ENCODE assay signal across 14 cellular contexts in genomic region chr4:80124246-80125211, GRCh38. TPM values are rescaled to one million over a fixed set of nuclear protein-coding genes. Genes with fewer than 3 reads are reported as not detected.
DNase-seq lines count a peak whose midpoint lies in the region; ATAC-seq, FAIRE-seq and TF ChIP-seq lines count a peak whose summit lies in the region.
"Had no signal": no experiment of that assay in that cellular context is flagged by ENCODE, and none has a peak within 500 bp of the region (broad histone marks: within the 10 kb centered on the region; RNA-seq: fewer than 3 reads in every experiment).

No MANE protein-coding gene starts in this region.

- H3K27me3 ChIP-seq in spleen (replicated peaks in 1 of 7), result no peaks in the 10 kb centered on the region
- H3K27me3 ChIP-seq: heart left ventricle, testis had no signal

- no peaks in the 10 kb centered on the region for H3K36me3 Mint-ChIP-seq in activated naive CD4-positive, alpha-beta T cell treated with anti-CD3 and anti-CD28 coated beads, Interleukin-2, amount 50 U/mL, for 24 hours
- H3K36me3 Mint-ChIP-seq in activated naive CD4-positive, alpha-beta T cell treated with anti-CD3 and anti-CD28 coated beads, Interleukin-2, amount 50 U/mL, for 72 hours, result no peaks in the 10 kb centered on the region
- H3K36me3 Mint-ChIP-seq in T-cell (no peaks in the 10 kb centered on the region), osteocyte (ENCODE audit: unreplicated experiment) (no peaks in the 10 kb centered on the region)
- H3K36me3 Mint-ChIP-seq in effector memory CD8-positive, alpha-beta T cell (ENCODE audit: insufficient read depth), result no peaks in the 10 kb centered on the region
- no peaks in the 10 kb centered on the region for H3K36me3 Mint-ChIP-seq in stimulated activated effector memory CD8-positive, alpha-beta T cell treated with anti-CD3 and anti-CD28 coated beads, Interleukin-12 subunit alpha, Interleukin-12 subunit beta, amount 100 ng/mL, for 72 hours

- H3K4me1 ChIP-seq in spleen, result peaks cover 3 to 40% (median 4%) of the 10 kb centered on the region in 6 donors
- H3K4me1 ChIP-seq: testis had no signal

- CTCF ChIA-PET in T-cell (lab: Charles Lee), result interaction anchor here (0.6 to 3.3 kb wide), 19 partner anchors 13 to 1963 kb away, joined by 3 to 62 read pairs (median 8); no protein-coding TSS in a partner anchor

- TF ChIP-seq CTCF in spleen (IDR thresholded peaks at IDR 0.05 in 8 of 11, conservative IDR thresholded peaks at IDR 0.05 in 3 of 11), result no peak
- TF ChIP-seq CTCF in osteocyte (IDR thresholded peaks at IDR 0.05), result no peak

- no peaks in the 10 kb centered on the region for H3K27me3 Mint-ChIP-seq in activated naive CD4-positive, alpha-beta T cell treated with anti-CD3 and anti-CD28 coated beads, Interleukin-2, amount 50 U/mL, for 24 hours
- H3K27me3 Mint-ChIP-seq in T-cell (no peaks in the 10 kb centered on the region), osteocyte (ENCODE audit: unreplicated experiment) (peaks cover 14% of the 10 kb centered on the region)
- no peaks in the 10 kb centered on the region for H3K27me3 Mint-ChIP-seq in effector memory CD8-positive, alpha-beta T cell

- no peaks in the 10 kb centered on the region for H3K9me3 Mint-ChIP-seq in activated naive CD4-positive, alpha-beta T cell treated with anti-CD3 and anti-CD28 coated beads, Interleukin-2, amount 50 U/mL, for 24 hours
- no peaks in the 10 kb centered on the region for H3K9me3 Mint-ChIP-seq in activated naive CD4-positive, alpha-beta T cell treated with anti-CD3 and anti-CD28 coated beads, Interleukin-2, amount 50 U/mL, for 72 hours
- no peaks in the 10 kb centered on the region for H3K9me3 Mint-ChIP-seq in T-cell
- no peaks in the 10 kb centered on the region for H3K9me3 Mint-ChIP-seq in effector memory CD8-positive, alpha-beta T cell
- no peaks in the 10 kb centered on the region for H3K9me3 Mint-ChIP-seq in stimulated activated effector memory CD8-positive, alpha-beta T cell treated with anti-CD3 and anti-CD28 coated beads, Interleukin-12 subunit alpha, Interleukin-12 subunit beta, amount 100 ng/mL, for 72 hours
- H3K9me3 Mint-ChIP-seq in osteocyte (ENCODE audit: unreplicated experiment), result peaks cover 4% of the 10 kb centered on the region

- no peak for TF ChIP-seq POLR2A in GM12892 (IDR thresholded peaks at IDR 0.05; ENCODE audit: low read depth, low read length)
- no peak for TF ChIP-seq POLR2A in spleen (IDR thresholded peaks at IDR 0.05)

- H3K4me3 ChIP-seq in spleen, result no peak overlapping the region
- H3K4me3 ChIP-seq: heart left ventricle, testis had no signal

- H3K4me1 Mint-ChIP-seq in activated naive CD4-positive, alpha-beta T cell treated with anti-CD3 and anti-CD28 coated beads, Interleukin-2, amount 50 U/mL, for 24 hours, result peaks cover 59% of the 10 kb centered on the region
- H3K4me1 Mint-ChIP-seq in T-cell (peaks cover 49 to 50% (median 49%) of the 10 kb centered on the region in 3 donors), osteocyte (ENCODE audit: unreplicated experiment) (peaks cover 5% of the 10 kb centered on the region)
- H3K4me1 Mint-ChIP-seq in effector memory CD8-positive, alpha-beta T cell (ENCODE audit: low read depth in 2 of 2), result peaks cover 23 to 33% of the 10 kb centered on the region in 2 donors
- H3K4me1 Mint-ChIP-seq in stimulated activated effector memory CD8-positive, alpha-beta T cell treated with anti-CD3 and anti-CD28 coated beads, Interleukin-12 subunit alpha, Interleukin-12 subunit beta, amount 100 ng/mL, for 72 hours, result peaks cover 47% of the 10 kb centered on the region

- H3K4me3 Mint-ChIP-seq in activated naive CD4-positive, alpha-beta T cell treated with anti-CD3 and anti-CD28 coated beads, Interleukin-2, amount 50 U/mL, for 24 hours, result peak overlapping the region; percentile 73
- H3K4me3 Mint-ChIP-seq in T-cell (no peak overlapping the region), osteocyte (ENCODE audit: unreplicated experiment) (no peak overlapping the region)
- H3K4me3 Mint-ChIP-seq in effector memory CD8-positive, alpha-beta T cell, result no peak overlapping the region
- no peak overlapping the region for H3K4me3 Mint-ChIP-seq in stimulated activated effector memory CD8-positive, alpha-beta T cell treated with anti-CD3 and anti-CD28 coated beads, Interleukin-12 subunit alpha, Interleukin-12 subunit beta, amount 100 ng/mL, for 72 hours

- H3K36me3 ChIP-seq in spleen, result no peaks in the 10 kb centered on the region
- H3K36me3 ChIP-seq: heart left ventricle had no signal

- no peak for FAIRE-seq in GM12892 (lab: Jason Lieb, UNC)

- peak overlapping the region; percentile 95 for H3K27ac Mint-ChIP-seq in activated naive CD4-positive, alpha-beta T cell treated with anti-CD3 and anti-CD28 coated beads, Interleukin-2, amount 50 U/mL, for 24 hours
- H3K27ac Mint-ChIP-seq in activated naive CD4-positive, alpha-beta T cell treated with anti-CD3 and anti-CD28 coated beads, Interleukin-2, amount 50 U/mL, for 72 hours, result peak overlapping the region in 1 of 2 donors; percentile 87
- H3K27ac Mint-ChIP-seq in T-cell (peak overlapping the region; percentile 93 to 98), osteocyte (ENCODE audit: unreplicated experiment) (no peak overlapping the region)
- H3K27ac Mint-ChIP-seq in effector memory CD8-positive, alpha-beta T cell, result peak overlapping the region; percentile 63 to 89
- H3K27ac Mint-ChIP-seq in stimulated activated effector memory CD8-positive, alpha-beta T cell treated with anti-CD3 and anti-CD28 coated beads, Interleukin-12 subunit alpha, Interleukin-12 subunit beta, amount 100 ng/mL, for 72 hours, result peak overlapping the region; percentile 35

- 67 to 97% (median 85%) methylated on average over 1 of the region's 1 CpG for WGBS in spleen, 5 donors

- no peak for ATAC-seq in activated naive CD4-positive, alpha-beta T cell treated with anti-CD3 and anti-CD28 coated beads, Interleukin-2, amount 50 U/mL, for 72 hours
- ATAC-seq in T-cell (replicated peaks in 1 of 4), result no peak
- no peak for ATAC-seq in effector memory CD8-positive, alpha-beta T cell (replicated peaks)
- ATAC-seq in stimulated activated effector memory CD8-positive, alpha-beta T cell treated with anti-CD3 and anti-CD28 coated beads, Interleukin-12 subunit alpha, Interleukin-12 subunit beta, amount 100 ng/mL, for 72 hours, result no peak
- ATAC-seq: heart left ventricle had no signal

- no peaks in the 10 kb centered on the region for H3K9me3 ChIP-seq in spleen
- H3K9me3 ChIP-seq: testis had no signal

- H3K27ac ChIP-seq in spleen, result peak overlapping the region in 1 of 8 donors; percentile 65
- H3K27ac ChIP-seq: testis had no signal

- intact Hi-C loops in spleen (cut with DNase I; ENCODE audit: low total_unique reads), result loop anchor here (10.0 kb wide), 1 partner anchor 60 kb away; no protein-coding TSS in a partner anchor

- DNase-seq in activated naive CD4-positive, alpha-beta T cell treated with anti-CD3 and anti-CD28 coated beads, Interleukin-2, amount 50 U/mL, for 72 hours (ENCODE audit: low spot score in 2 of 2), result no peak
- DNase-seq in T-cell (no peak), GM12892 (ENCODE audit: insufficient read length) (no peak), spleen (no peak), osteocyte (ENCODE audit: extremely low spot score, unreplicated experiment) (no peak)
- DNase-seq in effector memory CD8-positive, alpha-beta T cell, result no peak
- DNase-seq in stimulated activated effector memory CD8-positive, alpha-beta T cell treated with anti-CD3 and anti-CD28 coated beads, Interleukin-12 subunit alpha, Interleukin-12 subunit beta, amount 100 ng/mL, for 72 hours (ENCODE audit: low spot score in 2 of 2), result no peak
- DNase-seq: H7, heart left ventricle, islet precursor cell, NCI-H1436 treated with DMSO at 0.1 percent for 48 hours, testis had no signal

- POLR2A ChIA-PET in T-cell (lab: Charles Lee), result no interaction called here

RNA-seq across cellular contexts. Expression of gene ANTXR2, which starts 51.5 kb away (rescaled TPM):
- total RNA-seq in activated naive CD4-positive, alpha-beta T cell treated with anti-CD3 and anti-CD28 coated beads, Interleukin-2, amount 50 U/mL, for 72 hours, result 1 to 10 TPM; 2.2 to 4.5 TPM
- total RNA-seq in T-cell (10 to 100 TPM; 45.1 to 64.3 (median 48.2) TPM), spleen (10 to 100 TPM; 30.9 to 56.3 (median 43.3) TPM), osteocyte (35.3 and 39.1 TPM in 2 replicates)
- 5.0 TPM for polyA plus RNA-seq in GM12892 (2012; ENCODE audit: missing spikeins)
- polyA plus RNA-seq in spleen, result 1 to 10 TPM; 3.7 to 5.8 (median 5.1) TPM
- total RNA-seq: OCI-LY7 had no signal
